In genomic region chr11:39374963-39375698, GRCh38 we compare ENCODE assay signal across 8 cellular contexts.
DNase-seq lines count a peak whose midpoint lies in the region; ATAC-seq and TF ChIP-seq lines count a peak whose summit lies in the region.

No MANE protein-coding gene starts in this region.

- peak; percentile 77 for TF ChIP-seq CTCF in natural killer cell (IDR thresholded peaks at IDR 0.05)
- peak; percentile 42 to 78 (median 63) for TF ChIP-seq CTCF in dorsolateral prefrontal cortex (IDR thresholded peaks at IDR 0.05 in 54 of 56, conservative IDR thresholded peaks at IDR 0.05 in 2 of 56; ENCODE audit: low read depth in 1 of 56, partially characterized antibody in 56 of 56)

- no peak overlapping the region for H3K4me3 Mint-ChIP-seq in natural killer cell
- no peak overlapping the region for H3K4me3 Mint-ChIP-seq in natural killer cell treated with Interleukin-12 subunit alpha and Interleukin-12 subunit beta and Interleukin-15 and Interleukin-18, amount 100 ng/mL, for 72 hours
- no peak overlapping the region for H3K4me3 Mint-ChIP-seq in activated CD8-positive, alpha-beta memory T cell treated with anti-CD3 and anti-CD28 coated beads, Interleukin-2, amount 10 ng/mL, durations not matched to agents 7 days and 5 days

- ATAC-seq in natural killer cell (peak in 2 of 3 donors; percentile 50 to 64), GM19351 (IDR thresholded peaks at IDR 0.05; ENCODE audit: unreplicated experiment) (no peak)
- ATAC-seq in natural killer cell treated with Interleukin-12 subunit alpha and Interleukin-12 subunit beta and Interleukin-15 and Interleukin-18, amount 100 ng/mL, for 72 hours = no peak
- ATAC-seq in activated CD8-positive, alpha-beta memory T cell treated with anti-CD3 and anti-CD28 coated beads, Interleukin-2, amount 10 ng/mL, durations not matched to agents 7 days and 5 days = no peak

- DNase-seq in natural killer cell (no peak), NCI-H345 treated with DMSO at 0.1 percent for 48 hours (lab: John Stamatoyannopoulos, UW; ENCODE audit: unreplicated experiment) (peak; percentile 12), dorsolateral prefrontal cortex (no peak), pons (ENCODE audit: low spot score) (peak; percentile 29)
- DNase-seq in natural killer cell treated with Interleukin-12 subunit alpha and Interleukin-12 subunit beta and Interleukin-15 and Interleukin-18, amount 100 ng/mL, for 72 hours (ENCODE audit: low spot score) = no peak
- DNase-seq in activated CD4-positive, alpha-beta T cell treated with anti-CD3 and anti-CD28 coated beads, Interleukin-2, amount 50 U/mL, for 48 hours = no peak
- no peak for DNase-seq in activated CD8-positive, alpha-beta memory T cell treated with anti-CD3 and anti-CD28 coated beads, Interleukin-2, amount 10 ng/mL, durations not matched to agents 7 days and 5 days

- H3K27ac Mint-ChIP-seq in natural killer cell = no peak overlapping the region
- H3K27ac Mint-ChIP-seq in natural killer cell treated with Interleukin-12 subunit alpha and Interleukin-12 subunit beta and Interleukin-15 and Interleukin-18, amount 100 ng/mL, for 72 hours = no peak overlapping the region
- H3K27ac Mint-ChIP-seq in activated CD8-positive, alpha-beta memory T cell treated with anti-CD3 and anti-CD28 coated beads, Interleukin-2, amount 10 ng/mL, durations not matched to agents 7 days and 5 days = no peak overlapping the region

- H3K4me3 ChIP-seq in dorsolateral prefrontal cortex = no peak overlapping the region

- no peaks in the 10 kb centered on the region for H3K36me3 Mint-ChIP-seq in natural killer cell
- H3K36me3 Mint-ChIP-seq in natural killer cell treated with Interleukin-12 subunit alpha and Interleukin-12 subunit beta and Interleukin-15 and Interleukin-18, amount 100 ng/mL, for 72 hours = no peaks in the 10 kb centered on the region
- H3K36me3 Mint-ChIP-seq in activated CD8-positive, alpha-beta memory T cell treated with anti-CD3 and anti-CD28 coated beads, Interleukin-2, amount 10 ng/mL, durations not matched to agents 7 days and 5 days = no peaks in the 10 kb centered on the region

- no peak overlapping the region for H3K27ac ChIP-seq in dorsolateral prefrontal cortex

- H3K27me3 ChIP-seq in dorsolateral prefrontal cortex = no peaks in the 10 kb centered on the region

- peaks cover 5 to 8% of the 10 kb centered on the region in 2 donors for H3K4me1 Mint-ChIP-seq in natural killer cell
- peaks cover 6 to 16% of the 10 kb centered on the region in 2 donors for H3K4me1 Mint-ChIP-seq in natural killer cell treated with Interleukin-12 subunit alpha and Interleukin-12 subunit beta and Interleukin-15 and Interleukin-18, amount 100 ng/mL, for 72 hours (ENCODE audit: low read depth in 2 of 2)
- H3K4me1 Mint-ChIP-seq in activated CD8-positive, alpha-beta memory T cell treated with anti-CD3 and anti-CD28 coated beads, Interleukin-2, amount 10 ng/mL, durations not matched to agents 7 days and 5 days = peaks cover 5% of the 10 kb centered on the region

- CTCF ChIA-PET in activated CD8-positive, alpha-beta memory T cell treated with anti-CD3 and anti-CD28 coated beads, Interleukin-2, amount 10 ng/mL, durations not matched to agents 7 days and 5 days (lab: Charles Lee) = interaction anchor here (1.0 to 1.7 kb wide), 4 partner anchors 8 to 1429 kb away, joined by 3 to 7 read pairs (median 4); no protein-coding TSS in a partner anchor

- H3K27me3 Mint-ChIP-seq in natural killer cell (ENCODE audit: low read depth in 2 of 2) = no peaks in the 10 kb centered on the region
- H3K27me3 Mint-ChIP-seq in natural killer cell treated with Interleukin-12 subunit alpha and Interleukin-12 subunit beta and Interleukin-15 and Interleukin-18, amount 100 ng/mL, for 72 hours = peaks cover 0 to 7% of the 10 kb centered on the region in 2 donors
- H3K27me3 Mint-ChIP-seq in activated CD8-positive, alpha-beta memory T cell treated with anti-CD3 and anti-CD28 coated beads, Interleukin-2, amount 10 ng/mL, durations not matched to agents 7 days and 5 days = no peaks in the 10 kb centered on the region

- no peaks in the 10 kb centered on the region for H3K9me3 Mint-ChIP-seq in natural killer cell
- H3K9me3 Mint-ChIP-seq in natural killer cell treated with Interleukin-12 subunit alpha and Interleukin-12 subunit beta and Interleukin-15 and Interleukin-18, amount 100 ng/mL, for 72 hours = no peaks in the 10 kb centered on the region
- no peaks in the 10 kb centered on the region for H3K9me3 Mint-ChIP-seq in activated CD8-positive, alpha-beta memory T cell treated with anti-CD3 and anti-CD28 coated beads, Interleukin-2, amount 10 ng/mL, durations not matched to agents 7 days and 5 days (ENCODE audit: low read depth)

- intact Hi-C loops in natural killer cell (cut with micrococcal nuclease) = loop anchor here (2.0 to 10.0 kb wide), 2 partner anchors 580 to 1926 kb away; no protein-coding TSS in a partner anchor
- intact Hi-C loops in dorsolateral prefrontal cortex (cut with DNase I) = loop anchor here in 1 of 2 donors (10.0 kb wide), 1 partner anchor 920 kb away; no protein-coding TSS in a partner anchor

Comparison
In these comparisons a context has a peak if more than half of its experiments do, and no peak if none do; other contexts are left out.
1. ATAC-seq: peak in natural killer cell (2 of 3); none in natural killer cell treated with Interleukin-12 subunit alpha and Interleukin-12 subunit beta and Interleukin-15 and Interleukin-18, amount 100 ng/mL, for 72 hours (0 of 2), GM19351 (single experiment) and activated CD8-positive, alpha-beta memory T cell treated with anti-CD3 and anti-CD28 coated beads, Interleukin-2, amount 10 ng/mL, durations not matched to agents 7 days and 5 days (single experiment).
2. DNase-seq: peak in NCI-H345 treated with DMSO at 0.1 percent for 48 hours (single experiment) and pons (single experiment); none in natural killer cell (single experiment), natural killer cell treated with Interleukin-12 subunit alpha and Interleukin-12 subunit beta and Interleukin-15 and Interleukin-18, amount 100 ng/mL, for 72 hours (single experiment), dorsolateral prefrontal cortex (0 of 10), activated CD4-positive, alpha-beta T cell treated with anti-CD3 and anti-CD28 coated beads, Interleukin-2, amount 50 U/mL, for 48 hours (0 of 2) and activated CD8-positive, alpha-beta memory T cell treated with anti-CD3 and anti-CD28 coated beads, Interleukin-2, amount 10 ng/mL, durations not matched to agents 7 days and 5 days (single experiment).